Comparison of ENCODE assay signal across 8 cellular contexts in the genomic region with DNA sequence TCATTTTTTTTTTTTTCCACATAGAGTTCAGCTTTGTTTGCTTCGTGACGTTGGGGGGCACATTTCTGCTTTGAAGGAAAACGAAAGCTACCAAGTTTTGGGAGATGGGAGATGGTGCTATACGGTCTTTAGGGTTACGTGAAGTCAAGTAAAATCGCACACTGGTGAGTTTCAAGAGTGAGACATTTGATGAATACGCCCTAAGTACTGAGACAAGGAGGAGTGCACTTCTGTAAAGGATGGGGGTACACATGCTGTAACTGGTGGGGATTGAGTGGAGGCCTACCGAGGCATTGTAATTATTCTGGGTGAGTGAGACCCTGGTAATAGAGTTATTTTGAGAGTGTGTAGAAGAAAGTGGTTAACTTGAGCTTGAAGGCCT. TPM values are rescaled to one million over a fixed set of nuclear protein-coding genes. Genes with fewer than 3 reads are reported as not detected.
DNase-seq lines count a peak whose midpoint lies in the region; ATAC-seq and TF ChIP-seq lines count a peak whose summit lies in the region.

No MANE protein-coding gene starts in this region.

- DNase-seq in OCI-LY7 (ENCODE audit: low spot score) (no peak), superior temporal gyrus (ENCODE audit: extremely low spot score) (no peak), NOMO-1 treated with dmso at 0.1 percent for 144 hours (lab: John Stamatoyannopoulos, UW; ENCODE audit: unreplicated experiment) (no peak)
- peak in 1 of 3 experiments; percentile 1 for DNase-seq in effector memory CD8-positive, alpha-beta T cell
- DNase-seq in activated effector memory CD4-positive, alpha-beta T cell treated with Interleukin-2 at 50 U/mL for 16 hours: no peak

- H3K9me3 ChIP-seq in OCI-LY7 (ENCODE audit: low read length) (no peaks in the 10 kb centered on the region), muscle layer of duodenum (ENCODE audit: control insufficient read depth in 1 of 2, low read length in 2 of 2) (no peaks in the 10 kb centered on the region)

- TF ChIP-seq CTCF in GM12875 (IDR thresholded peaks at IDR 0.05; ENCODE audit: borderline replicate concordance, insufficient read depth, low read depth, low read length) (no peak), OCI-LY7 (conservative IDR thresholded peaks at IDR 0.05; ENCODE audit: low read length) (no peak)

- peaks cover 30% of the 10 kb centered on the region for H3K36me3 ChIP-seq in OCI-LY7 (ENCODE audit: insufficient read depth, low read length)
- H3K36me3 ChIP-seq in muscle layer of duodenum (ENCODE audit: control insufficient read depth in 1 of 2, insufficient read depth in 2 of 2, low read length in 2 of 2): no peaks in the 10 kb centered on the region

- no peaks in the 10 kb centered on the region for H4K20me1 ChIP-seq in OCI-LY7 (ENCODE audit: insufficient read depth, low read length)

- H3K4me1 ChIP-seq in OCI-LY7 (ENCODE audit: insufficient read depth, low read length, poor library complexity, severe bottlenecking) (peaks cover 21% of the 10 kb centered on the region), muscle layer of duodenum (ENCODE audit: control insufficient read depth in 1 of 2, insufficient read depth in 2 of 2, low read length in 2 of 2) (peaks cover 0 to 3% of the 10 kb centered on the region in 2 donors)

- H3K4me3 ChIP-seq in GM12875 (ENCODE audit: low read depth, low read length): peak overlapping the region; percentile 76
- peak overlapping the region; percentile 95 for H3K4me3 ChIP-seq in OCI-LY7 (ENCODE audit: low read depth, low read length, poor library complexity, severe bottlenecking)
- peak overlapping the region; percentile 75 to 92 for H3K4me3 ChIP-seq in muscle layer of duodenum (ENCODE audit: low read depth in 1 of 2, low read length in 2 of 2)

- CTCF ChIA-PET in OCI-LY7 (lab: Charles Lee; ENCODE audit: unreplicated experiment): no interaction called here

- H2AFZ ChIP-seq in OCI-LY7 (ENCODE audit: low read length): peak overlapping the region; percentile 93; the same call in 1 of the 2 replicates

- peak overlapping the region; percentile 86 for H3K4me2 ChIP-seq in OCI-LY7 (ENCODE audit: low read length)

- peaks cover 54% of the 10 kb centered on the region for H3K79me2 ChIP-seq in OCI-LY7 (ENCODE audit: insufficient read depth, low read depth, low read length)

- no TSS peak for BruUV-seq in OCI-LY7 (replicated peaks; lab: Mats Ljungman, UMichigan)

- ATAC-seq in effector memory CD8-positive, alpha-beta T cell (replicated peaks): peak; percentile 21
- ATAC-seq in GM19463 (IDR thresholded peaks at IDR 0.05; ENCODE audit: unreplicated experiment): no peak

- H3K27me3 ChIP-seq in muscle layer of duodenum (ENCODE audit: low read depth, low read length): no peaks in the 10 kb centered on the region

- no peaks in the 10 kb centered on the region for H3K9me2 ChIP-seq in OCI-LY7 (ENCODE audit: insufficient read depth, low read length)

- no peaks in the 10 kb centered on the region for H3K9me3 Mint-ChIP-seq in effector memory CD8-positive, alpha-beta T cell

- H3K27ac Mint-ChIP-seq in effector memory CD8-positive, alpha-beta T cell: peak overlapping the region; percentile 95 to 98

- intact Hi-C loops in OCI-LY7 (cut with micrococcal nuclease; ENCODE audit: unreplicated experiment): loop anchor here (5.0 kb wide), 3 partner anchors 80 to 395 kb away; partner anchors contain the start of gene BRWD3

- POLR2A ChIA-PET in OCI-LY7 (lab: Charles Lee): interaction anchor here (0.7 to 2.2 kb wide), 7 partner anchors 16 to 405 kb away, joined by 3 to 13 read pairs (median 4); partner anchors contain the start of gene BRWD3

- H3K27me3 Mint-ChIP-seq in effector memory CD8-positive, alpha-beta T cell: no peaks in the 10 kb centered on the region

- peaks cover 11% of the 10 kb centered on the region for H3K36me3 Mint-ChIP-seq in effector memory CD8-positive, alpha-beta T cell (ENCODE audit: insufficient read depth)

- H3K27ac ChIP-seq in OCI-LY7 (ENCODE audit: low read depth, low read length, poor library complexity, severe bottlenecking) (peak overlapping the region; percentile 95), muscle layer of duodenum (ENCODE audit: low read length) (peak overlapping the region; percentile 94)

- H3K4me3 Mint-ChIP-seq in effector memory CD8-positive, alpha-beta T cell: peak overlapping the region; percentile 92 to 99

- peaks cover 27 to 39% of the 10 kb centered on the region in 2 donors for H3K4me1 Mint-ChIP-seq in effector memory CD8-positive, alpha-beta T cell (ENCODE audit: low read depth in 2 of 2)

RNA-seq across cellular contexts. Expression of gene SH3BGRL, which starts 0.5 kb away (rescaled TPM):
- 56.2 and 63.5 TPM in 2 replicates for total RNA-seq in OCI-LY7 (2014; rRNA removed; shearing (Covaris generic))
- total RNA-seq in OCI-LY7 (2022): 68.2 and 85.7 TPM in 2 replicates

RNA-seq across cellular contexts. Expression of gene HMGN5, which starts 0.7 kb away (rescaled TPM):
- total RNA-seq in OCI-LY7 (2014; rRNA removed; shearing (Covaris generic)): 2.0 and 9.5 TPM in 2 replicates
- total RNA-seq in OCI-LY7 (2022): 14.8 and 15.3 TPM in 2 replicates
